In genomic region chr12:123149828-123150272, GRCh38 we compare ENCODE assay signal across 8 cellular contexts. TPM values are rescaled to one million over a fixed set of nuclear protein-coding genes. Genes with fewer than 3 reads are reported as not detected.
DNase-seq lines count a peak whose midpoint lies in the region; ATAC-seq and TF ChIP-seq lines count a peak whose summit lies in the region.

No MANE protein-coding gene starts in this region.

- WGBS in psoas muscle, 3 donors, result 45 to 75% (median 50%) methylated on average over 16 of the region's 16 CpGs

- DNase-seq in GM20000 (ENCODE audit: low spot score) (peak; percentile 28), activated B cell treated with CpG ODN at 0.5 μM for 24 hours (no peak), head of caudate nucleus (peak in 28 of 42 donors; percentile 21 to 76 (median 45)), psoas muscle (no peak), NK-92 (lab: John Stamatoyannopoulos, UW; ENCODE audit: unreplicated experiment) (no peak), globus pallidus (ENCODE audit: low spot score) (no peak)

- H3K27me3 ChIP-seq in psoas muscle (ENCODE audit: insufficient read depth in 3 of 3, low read length in 2 of 3), result no peaks in the 10 kb centered on the region

- intact Hi-C loops in activated B cell treated with CpG ODN at 0.5 μM for 24 hours (cut with micrococcal nuclease) (loop anchor here (2.0 to 5.0 kb wide), 4 partner anchors 35 to 168 kb away; partner anchors contain the start of genes ARL6IP4, MPHOSPH9 and MTRFR), head of caudate nucleus (cut with DNase I) (no loop called here), psoas muscle (cut with DNase I) (loop anchor here (2.0 to 10.0 kb wide), 4 partner anchors 55 to 168 kb away; partner anchors contain the start of gene ARL6IP4 (in 1 of the 2))

- H3K36me3 Mint-ChIP-seq in activated B cell treated with CpG ODN at 0.5 μM for 24 hours (ENCODE audit: low read depth), result no peaks in the 10 kb centered on the region

- no peaks in the 10 kb centered on the region for H3K9me3 Mint-ChIP-seq in activated B cell treated with CpG ODN at 0.5 μM for 24 hours

- no peak for TF ChIP-seq CTCF in GM20000 (IDR thresholded peaks at IDR 0.05; ENCODE audit: extremely low read depth, missing control alignments)
- TF ChIP-seq CTCF in activated B cell treated with CpG ODN at 0.5 μM for 24 hours (IDR thresholded peaks at IDR 0.05), result no peak
- TF ChIP-seq CTCF in psoas muscle (IDR thresholded peaks at IDR 0.05), result no peak

- peak overlapping the region; percentile 13 for H3K27ac Mint-ChIP-seq in activated B cell treated with CpG ODN at 0.5 μM for 24 hours

- ATAC-seq in activated B cell treated with CpG ODN at 0.5 μM for 24 hours (ENCODE audit: low read depth), result no peak
- ATAC-seq in psoas muscle, result peak in 2 of 4 donors; percentile 2 to 19
- no peak for ATAC-seq in GM18861 (IDR thresholded peaks at IDR 0.05; ENCODE audit: unreplicated experiment)
- ATAC-seq in GM21367 (IDR thresholded peaks at IDR 0.05; ENCODE audit: unreplicated experiment), result no peak

- CTCF ChIA-PET in activated B cell treated with CpG ODN at 0.5 μM for 24 hours (lab: Charles Lee), result interaction anchor here (1.2 to 4.9 kb wide), 2 partner anchors 106 to 170 kb away, joined by 4 to 33 read pairs; partner anchors contain the start of gene ARL6IP4

- peak overlapping the region; percentile 77 for H3K4me3 Mint-ChIP-seq in activated B cell treated with CpG ODN at 0.5 μM for 24 hours

- H3K36me3 ChIP-seq in psoas muscle (ENCODE audit: insufficient read depth in 1 of 2, low read depth in 1 of 2), result no peaks in the 10 kb centered on the region

- H3K27ac ChIP-seq in psoas muscle, result peak overlapping the region; percentile 53

- H3K9me3 ChIP-seq in psoas muscle, result no peaks in the 10 kb centered on the region

- POLR2A ChIA-PET in activated B cell treated with CpG ODN at 0.5 μM for 24 hours (lab: Charles Lee), result interaction anchor here (0.7 kb wide), 1 partner anchor 66 kb away, joined by 3 read pairs; no protein-coding TSS in a partner anchor

- peaks cover 37% of the 10 kb centered on the region for H3K4me1 Mint-ChIP-seq in activated B cell treated with CpG ODN at 0.5 μM for 24 hours

- H3K27me3 Mint-ChIP-seq in activated B cell treated with CpG ODN at 0.5 μM for 24 hours, result no peaks in the 10 kb centered on the region

- peaks cover 7% of the 10 kb centered on the region for H3K4me1 ChIP-seq in psoas muscle

- H3K4me3 ChIP-seq in psoas muscle, result peak overlapping the region; percentile 90

RNA-seq across cellular contexts. Expression of gene PITPNM2, which starts 1.0 kb away (rescaled TPM):
- 12.9 and 13.7 TPM in 2 replicates for total RNA-seq in activated B cell treated with CpG ODN at 0.5 μM for 24 hours
- total RNA-seq in psoas muscle, result 1 to 10 TPM; 4.6 to 7.4 (median 5.8) TPM
- polyA plus RNA-seq in psoas muscle, result 1 to 10 TPM; 2.2 to 3.5 (median 3.0) TPM

Comparison
In these comparisons a context has a peak if more than half of its experiments do, and no peak if none do; other contexts are left out.
1. DNase-seq: peak in GM20000 (single experiment) and head of caudate nucleus (28 of 42); none in activated B cell treated with CpG ODN at 0.5 μM for 24 hours (single experiment), psoas muscle (0 of 2), NK-92 (single experiment) and globus pallidus (single experiment).